ENCODE assay signal across 2 cellular contexts in genomic region chr2:210230984-210231383, GRCh38.
TF ChIP-seq lines count a peak whose summit lies in the region.

No MANE protein-coding gene starts in this region.

TF ChIP-seq in GM23338, 12 proteins besides CTCF, POLR2A, EP300 and RAD21:
- TF ChIP-seq JUNB (IDR thresholded peaks at IDR 0.05; ENCODE audit: unreplicated experiment) (no peak), STAT1 (IDR thresholded peaks at IDR 0.05; ENCODE audit: unreplicated experiment) (no peak), ZNF114 (CRISPR knock-in tag; IDR thresholded peaks at IDR 0.05) (no peak), NANOG (IDR thresholded peaks at IDR 0.05; ENCODE audit: borderline replicate concordance) (no peak), ETS1 (IDR thresholded peaks at IDR 0.05) (no peak), REST (IDR thresholded peaks at IDR 0.05; ENCODE audit: unreplicated experiment) (no peak), CREB1 (CRISPR knock-in tag; IDR thresholded peaks at IDR 0.05; ENCODE audit: low read depth) (no peak), EZH2 (IDR thresholded peaks at IDR 0.05; ENCODE audit: low read depth, unreplicated experiment) (no peak), ZNF331 (CRISPR knock-in tag; IDR thresholded peaks at IDR 0.05; ENCODE audit: low read depth) (no peak), EZH2phosphoT487 (IDR thresholded peaks at IDR 0.05; ENCODE audit: unreplicated experiment) (no peak), ZNF462 (CRISPR knock-in tag; IDR thresholded peaks at IDR 0.05) (no peak), POLR2AphosphoS5 (IDR thresholded peaks at IDR 0.05; ENCODE audit: low read depth) (no peak)

TF ChIP-seq in HepG2, 621 proteins besides CTCF, POLR2A, EP300 and RAD21:
- TF ChIP-seq ZNF724P (CRISPR knock-in tag; IDR thresholded peaks at IDR 0.05; ENCODE audit: borderline replicate concordance) (no peak), HNF4A (CRISPR knock-in tag; IDR thresholded peaks at IDR 0.05) (peak; percentile 13; the same call in 1 of the 2 replicates)
TF ChIP-seq in HepG2: peak in this region for 1.
